ENCODE assay signal across 8 cellular contexts in the genomic region with DNA sequence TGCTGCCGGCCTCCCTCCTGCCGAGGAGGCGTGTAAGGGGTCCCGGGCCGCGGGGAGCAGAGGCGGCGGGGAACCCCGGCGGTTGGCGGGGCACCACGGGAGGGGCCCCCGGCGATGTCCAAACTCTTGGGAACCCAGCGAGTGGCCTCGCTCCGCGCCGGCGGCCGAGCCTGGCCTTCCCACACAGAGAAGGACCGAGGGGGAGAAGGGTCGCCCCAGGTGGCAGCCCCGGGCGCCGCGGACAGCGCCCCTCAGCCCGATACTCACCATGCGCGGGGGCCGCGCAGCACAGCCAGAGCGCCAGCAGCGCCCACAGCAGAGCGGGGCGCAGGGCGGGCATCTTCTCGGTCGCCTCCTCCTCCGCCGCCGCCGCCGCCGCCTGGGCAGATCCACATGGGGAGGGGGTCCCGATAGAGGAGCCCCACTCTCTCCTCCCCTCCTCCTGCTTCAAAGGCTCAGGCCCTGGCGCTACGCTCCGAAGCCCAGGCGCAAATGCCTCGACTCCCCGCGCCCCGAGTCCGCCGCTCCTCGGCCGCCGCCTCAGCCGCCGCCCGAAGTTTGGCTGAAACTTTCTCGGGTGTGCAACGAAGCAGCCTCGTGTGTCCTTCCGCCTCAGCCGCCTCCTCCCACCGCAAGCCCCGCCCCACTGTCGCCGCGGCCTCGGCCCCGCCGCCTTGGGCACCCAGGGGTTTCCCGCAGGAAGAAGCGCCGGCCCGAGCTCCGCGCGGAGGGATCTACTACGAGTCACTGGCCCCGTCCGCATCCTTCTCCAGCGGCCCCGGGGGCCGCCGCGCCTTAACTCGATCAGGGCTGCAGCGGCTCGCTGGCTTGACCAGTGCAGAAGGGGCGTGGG. TPM values are rescaled to one million over a fixed set of nuclear protein-coding genes. Genes with fewer than 3 reads are reported as not detected.
A peak's percentile ranks its signal among the peaks of the same experiment; 100 is the strongest.
DNase-seq lines count a peak whose midpoint lies in the region; ATAC-seq and TF ChIP-seq lines count a peak whose summit lies in the region.
"Not testable (repeated sequence)": the region's sequence is repeated elsewhere in the genome, so short reads cannot be mapped to it uniquely, and the experiment has no call there.

A gene (minus strand): TSS at position 596 of the 853 bp plus-strand sequence. CDS start 256 bp downstream, at position 340.

- not testable (repeated sequence) for H3K9ac ChIP-seq in iPS-15b (ENCODE audit: low read depth, low read length)

- CTCF ChIA-PET in RWPE1 (lab: Yijun Ruan, JAX): not testable (repeated sequence)

- POLR2A ChIA-PET in RWPE1 (lab: Yijun Ruan, JAX; ENCODE audit: low non-redundant PET): not testable (repeated sequence)

- H3K27me3 ChIP-seq in iPS-15b (ENCODE audit: control insufficient read depth, insufficient read depth, low read length): not testable (repeated sequence)

- not testable (repeated sequence) for H3K4me1 ChIP-seq in iPS-15b (ENCODE audit: control insufficient read depth, insufficient read depth, low read length)

- ATAC-seq in stimulated activated naive CD8-positive, alpha-beta T cell treated with anti-CD3 and anti-CD28 coated beads, Interleukin-15, Interleukin-2, amounts not matched to agents 100 U/mL and 50 U/mL, for 24 hours: peak; percentile 72

- H3K9me3 ChIP-seq in iPS-15b (ENCODE audit: control insufficient read depth, insufficient read depth, low read length): not testable (repeated sequence)

- intact Hi-C loops in posterior vena cava (cut with DNase I): not testable (repeated sequence)

- TF ChIP-seq CTCF in RWPE1 (conservative IDR thresholded peaks at IDR 0.05; ENCODE audit: low read depth): not testable (repeated sequence)

- H3K36me3 ChIP-seq in iPS-15b (ENCODE audit: control insufficient read depth, insufficient read depth, low read length): not testable (repeated sequence)

- H3K4me3 ChIP-seq in iPS-15b (ENCODE audit: low read depth, low read length): peak within 1 kb of the TSS; percentile 18

- peak within 1 kb of the TSS; percentile 67 for H3K27ac ChIP-seq in RWPE1

- DNase-seq in Daoy (ENCODE audit: low read depth) (peak; percentile 54), HUDEP-2 (lab: John Stamatoyannopoulos, UW; ENCODE audit: unreplicated experiment in 76 of 76) (peak in 62 of 76 experiments; percentile 0 to 75 (median 36)), posterior vena cava (ENCODE audit: low spot score) (peak; percentile 90)
- DNase-seq in RWPE1 (ENCODE audit: low spot score); cerebellum (ENCODE audit: low spot score): not testable (repeated sequence)
- DNase-seq in activated CD8-positive, alpha-beta memory T cell treated with anti-CD3 and anti-CD28 coated beads for 4 hours (ENCODE audit: low read depth in 2 of 2): peak; percentile 24 to 31
- peak; percentile 64 for DNase-seq in stimulated activated naive CD8-positive, alpha-beta T cell treated with anti-CD3 and anti-CD28 coated beads, Interleukin-15, Interleukin-2, amounts not matched to agents 100 U/mL and 50 U/mL, for 24 hours

RNA-seq across cellular contexts. Expression of the gene that starts here (rescaled TPM):
- 97.1 and 101 TPM in 2 replicates for total RNA-seq in Daoy (2014; rRNA removed; shearing (Covaris generic))
- total RNA-seq in cerebellum (76.1 TPM), posterior vena cava (100 to 1,000 TPM; 126 to 151 TPM)
